1 cellular context compared by ENCODE assay signal in genomic region chr5:180365829-180366228, GRCh38.
TF ChIP-seq lines count a peak whose summit lies in the region.

No MANE protein-coding gene starts in this region.

TF ChIP-seq in GM23338, 12 proteins besides CTCF, POLR2A, EP300 and RAD21 (continued from another document):
- no peak for TF ChIP-seq POLR2AphosphoS5 (IDR thresholded peaks at IDR 0.05; ENCODE audit: low read depth)
- no peak for TF ChIP-seq JUNB (IDR thresholded peaks at IDR 0.05; ENCODE audit: unreplicated experiment)
- TF ChIP-seq EZH2 (IDR thresholded peaks at IDR 0.05; ENCODE audit: low read depth, unreplicated experiment) = no peak
- TF ChIP-seq CREB1 (CRISPR knock-in tag; IDR thresholded peaks at IDR 0.05; ENCODE audit: low read depth) = no peak
